Comparison of ENCODE assay signal across 8 cellular contexts in the genomic region with DNA sequence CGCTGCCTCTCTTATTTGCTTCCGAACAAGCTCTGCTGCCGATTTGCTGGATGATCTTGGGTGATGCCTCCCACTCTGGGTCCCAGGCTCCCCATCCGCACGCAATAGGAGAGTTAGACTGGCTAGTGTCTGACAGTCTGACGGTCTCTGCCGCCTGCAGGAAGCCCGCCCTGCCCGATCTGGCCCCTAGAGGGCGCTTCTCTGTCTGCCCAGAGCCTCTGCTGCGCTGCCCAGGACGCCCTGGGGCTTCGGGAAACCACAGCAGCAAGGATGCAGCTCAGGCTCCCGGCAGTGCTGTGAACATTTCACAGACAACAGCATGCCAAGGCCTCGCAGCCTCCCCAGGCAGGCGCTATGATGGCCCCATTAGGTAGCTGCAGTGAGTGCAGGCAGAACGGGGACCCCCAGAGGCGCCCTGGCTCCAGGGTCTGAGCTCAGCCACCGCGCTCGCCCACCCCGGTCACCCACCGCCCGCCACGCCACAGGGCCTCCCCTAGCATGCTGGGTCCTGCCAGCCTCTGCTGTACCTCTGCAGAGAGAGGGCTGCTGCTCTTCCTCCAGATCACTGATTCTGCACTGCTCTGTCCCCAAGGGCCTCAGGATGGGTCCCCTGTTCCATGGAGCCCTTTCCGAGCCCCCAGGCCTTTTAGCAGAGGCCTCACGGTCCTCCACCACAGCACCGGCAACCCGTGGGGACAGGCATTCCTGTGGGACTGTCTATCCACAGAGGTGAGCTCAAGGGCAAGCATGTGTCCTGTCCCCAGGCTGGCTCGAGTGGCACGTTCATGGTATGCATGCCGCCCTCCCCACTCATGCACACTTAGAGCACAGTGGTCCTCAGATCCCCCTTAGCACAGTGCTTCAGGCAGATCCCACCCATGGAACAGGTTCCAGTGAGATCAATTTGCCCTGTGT. TPM values are rescaled to one million over a fixed set of nuclear protein-coding genes. Genes with fewer than 3 reads are reported as not detected.
DNase-seq lines count a peak whose midpoint lies in the region; ATAC-seq and TF ChIP-seq lines count a peak whose summit lies in the region.

No MANE protein-coding gene starts in this region.

- H3K4me1 ChIP-seq in CD4-positive, alpha-beta memory T cell (ENCODE audit: insufficient read depth, low read length), result peaks cover 6% of the 10 kb centered on the region
- H3K4me1 ChIP-seq in naive thymus-derived CD4-positive, alpha-beta T cell (ENCODE audit: control insufficient read depth in 2 of 2, insufficient read depth in 2 of 2, low read length in 2 of 2), result no peaks in the 10 kb centered on the region

- no peak overlapping the region for H3K4me3 ChIP-seq in CD4-positive, alpha-beta memory T cell (ENCODE audit: low read length in 2 of 2)
- no peak overlapping the region for H3K4me3 ChIP-seq in naive thymus-derived CD4-positive, alpha-beta T cell (ENCODE audit: low read length)

- peaks cover 0 to 1% (median 0%) of the 10 kb centered on the region in 8 donors for H3K9me3 Mint-ChIP-seq in CD4-positive, alpha-beta memory T cell
- H3K9me3 Mint-ChIP-seq in naive thymus-derived CD4-positive, alpha-beta T cell, result peaks cover 0 to 1% (median 0%) of the 10 kb centered on the region in 11 donors

- peak overlapping the region in 4 of 7 donors; percentile 64 to 89 (median 83) for H3K27ac Mint-ChIP-seq in CD4-positive, alpha-beta memory T cell
- peak overlapping the region in 2 of 9 donors; percentile 57 to 81 for H3K27ac Mint-ChIP-seq in naive thymus-derived CD4-positive, alpha-beta T cell

- no peaks in the 10 kb centered on the region for H3K27me3 ChIP-seq in CD4-positive, alpha-beta memory T cell (ENCODE audit: insufficient read depth, low read length)
- no peaks in the 10 kb centered on the region for H3K27me3 ChIP-seq in naive thymus-derived CD4-positive, alpha-beta T cell (ENCODE audit: control insufficient read depth in 2 of 2, insufficient read depth in 2 of 2, low read length in 2 of 2)

- H3K36me3 Mint-ChIP-seq in CD4-positive, alpha-beta memory T cell, result peaks cover 9 to 12% of the 10 kb centered on the region in 2 donors
- H3K36me3 Mint-ChIP-seq in naive thymus-derived CD4-positive, alpha-beta T cell, result peaks cover 0 to 19% (median 4%) of the 10 kb centered on the region in 5 donors

- CTCF ChIA-PET in CD4-positive, alpha-beta memory T cell (lab: Charles Lee; ENCODE audit: partially characterized antibody), result interaction anchor here (0.6 to 3.5 kb wide), 19 partner anchors 8 to 241 kb away, joined by 3 to 22 read pairs (median 4); no protein-coding TSS in a partner anchor
- CTCF ChIA-PET in naive thymus-derived CD4-positive, alpha-beta T cell (lab: Charles Lee), result interaction anchor here (0.9 to 1.5 kb wide), 5 partner anchors 14 to 115 kb away, joined by 3 to 6 read pairs (median 3); a partner anchor contains a TSS

- POLR2A ChIA-PET in CD4-positive, alpha-beta memory T cell (lab: Charles Lee; ENCODE audit: partially characterized antibody), result no interaction called here
- POLR2A ChIA-PET in naive thymus-derived CD4-positive, alpha-beta T cell (lab: Charles Lee), result no interaction called here

- H3K4me1 Mint-ChIP-seq in CD4-positive, alpha-beta memory T cell, result peaks cover 2 to 5% (median 3%) of the 10 kb centered on the region in 4 donors
- peaks cover 0 to 6% (median 4%) of the 10 kb centered on the region in 7 donors for H3K4me1 Mint-ChIP-seq in naive thymus-derived CD4-positive, alpha-beta T cell

- no peaks in the 10 kb centered on the region for H3K9me3 ChIP-seq in CD4-positive, alpha-beta memory T cell (ENCODE audit: control insufficient read depth in 1 of 2, low read length in 2 of 2)
- H3K9me3 ChIP-seq in naive thymus-derived CD4-positive, alpha-beta T cell (ENCODE audit: control insufficient read depth in 2 of 3, low read length in 3 of 3), result no peaks in the 10 kb centered on the region

- H3K27ac ChIP-seq in CD4-positive, alpha-beta memory T cell (ENCODE audit: low read depth, low read length), result no peak overlapping the region
- H3K27ac ChIP-seq in naive thymus-derived CD4-positive, alpha-beta T cell (ENCODE audit: low read depth, low read length), result no peak overlapping the region

- peak; percentile 65 to 73 (median 70) for DNase-seq in CD4-positive, alpha-beta memory T cell
- DNase-seq in HT-29 (ENCODE audit: low spot score) (peak; percentile 76), NK-92 (lab: John Stamatoyannopoulos, UW; ENCODE audit: unreplicated experiment) (no peak)
- peak; percentile 78 for DNase-seq in activated T-cell treated with anti-CD3 and anti-CD28 coated beads, Interleukin-2, amount 50 U/mL, for 1 hour
- peak; percentile 42 to 83 (median 67) for DNase-seq in naive thymus-derived CD4-positive, alpha-beta T cell
- peak; percentile 61 for DNase-seq in stimulated activated CD8-positive, alpha-beta memory T cell treated with anti-CD3 and anti-CD28 coated beads, Interleukin-7, amount 100 ng/mL, for 24 hours (ENCODE audit: low read depth)

- H3K36me3 ChIP-seq in CD4-positive, alpha-beta memory T cell (ENCODE audit: insufficient read depth, low read length), result peaks cover 5% of the 10 kb centered on the region
- peaks cover 0 to 34% (median 0%) of the 10 kb centered on the region in 3 experiments for H3K36me3 ChIP-seq in naive thymus-derived CD4-positive, alpha-beta T cell (ENCODE audit: control insufficient read depth in 2 of 3, insufficient read depth in 3 of 3, low read length in 3 of 3)

- H3K4me3 Mint-ChIP-seq in CD4-positive, alpha-beta memory T cell, result peak overlapping the region in 2 of 8 donors; percentile 57 to 74
- H3K4me3 Mint-ChIP-seq in naive thymus-derived CD4-positive, alpha-beta T cell, result peak overlapping the region in 1 of 10 donors; percentile 41

- intact Hi-C loops in CD4-positive, alpha-beta memory T cell (cut with micrococcal nuclease), result loop anchor here (1.0 to 10.0 kb wide), 2 partner anchors 116 to 240 kb away; no protein-coding TSS in a partner anchor
- intact Hi-C loops in naive thymus-derived CD4-positive, alpha-beta T cell (cut with micrococcal nuclease), result loop anchor here (1.0 to 10.0 kb wide), 5 partner anchors 68 to 239 kb away; a partner anchor contains a TSS

- peak; percentile 66 for ATAC-seq in esophagus mucosa
- peak; percentile 92 for ATAC-seq in naive thymus-derived CD4-positive, alpha-beta T cell

- H3K27me3 Mint-ChIP-seq in CD4-positive, alpha-beta memory T cell, result no peaks in the 10 kb centered on the region
- no peaks in the 10 kb centered on the region for H3K27me3 Mint-ChIP-seq in naive thymus-derived CD4-positive, alpha-beta T cell

TF ChIP-seq in PFSK-1, 5 proteins besides CTCF, POLR2A, EP300 and RAD21:
- TF ChIP-seq, protein P1, sequence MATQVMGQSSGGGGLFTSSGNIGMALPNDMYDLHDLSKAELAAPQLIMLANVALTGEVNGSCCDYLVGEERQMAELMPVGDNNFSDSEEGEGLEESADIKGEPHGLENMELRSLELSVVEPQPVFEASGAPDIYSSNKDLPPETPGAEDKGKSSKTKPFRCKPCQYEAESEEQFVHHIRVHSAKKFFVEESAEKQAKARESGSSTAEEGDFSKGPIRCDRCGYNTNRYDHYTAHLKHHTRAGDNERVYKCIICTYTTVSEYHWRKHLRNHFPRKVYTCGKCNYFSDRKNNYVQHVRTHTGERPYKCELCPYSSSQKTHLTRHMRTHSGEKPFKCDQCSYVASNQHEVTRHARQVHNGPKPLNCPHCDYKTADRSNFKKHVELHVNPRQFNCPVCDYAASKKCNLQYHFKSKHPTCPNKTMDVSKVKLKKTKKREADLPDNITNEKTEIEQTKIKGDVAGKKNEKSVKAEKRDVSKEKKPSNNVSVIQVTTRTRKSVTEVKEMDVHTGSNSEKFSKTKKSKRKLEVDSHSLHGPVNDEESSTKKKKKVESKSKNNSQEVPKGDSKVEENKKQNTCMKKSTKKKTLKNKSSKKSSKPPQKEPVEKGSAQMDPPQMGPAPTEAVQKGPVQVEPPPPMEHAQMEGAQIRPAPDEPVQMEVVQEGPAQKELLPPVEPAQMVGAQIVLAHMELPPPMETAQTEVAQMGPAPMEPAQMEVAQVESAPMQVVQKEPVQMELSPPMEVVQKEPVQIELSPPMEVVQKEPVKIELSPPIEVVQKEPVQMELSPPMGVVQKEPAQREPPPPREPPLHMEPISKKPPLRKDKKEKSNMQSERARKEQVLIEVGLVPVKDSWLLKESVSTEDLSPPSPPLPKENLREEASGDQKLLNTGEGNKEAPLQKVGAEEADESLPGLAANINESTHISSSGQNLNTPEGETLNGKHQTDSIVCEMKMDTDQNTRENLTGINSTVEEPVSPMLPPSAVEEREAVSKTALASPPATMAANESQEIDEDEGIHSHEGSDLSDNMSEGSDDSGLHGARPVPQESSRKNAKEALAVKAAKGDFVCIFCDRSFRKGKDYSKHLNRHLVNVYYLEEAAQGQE (IDR thresholded peaks at IDR 0.05; ENCODE audit: insufficient read depth in 1 of 2, low read depth in 2 of 2, low read length in 2 of 2), result 0 out of 4 replicates have a peak, but pooled peaks of 1 of the 2 experiments have one; percentile 10
- peak; percentile 95 for TF ChIP-seq FOXP2 (optimal IDR thresholded peaks at IDR 0.05; ENCODE audit: borderline replicate concordance, extremely low read depth, extremely low read length, insufficient read depth)
- TF ChIP-seq TAF1 (IDR thresholded peaks at IDR 0.05; ENCODE audit: borderline replicate concordance, insufficient read depth, low read length), result no peak

RNA-seq across cellular contexts. Expression of a gene that starts 4.3 kb away (rescaled TPM):
- 1 to 10 TPM; 3.6 to 3.7 TPM for total RNA-seq in CD4-positive, alpha-beta memory T cell
- polyA plus RNA-seq in CD4-positive, alpha-beta memory T cell, result not detected
- total RNA-seq in HT-29 (2014; rRNA removed; shearing (Covaris generic)), result 9.5 and 11.6 TPM in 2 replicates
- polyA plus RNA-seq in PFSK-1 (2012; ENCODE audit: insufficient read length, low read depth), result 1.2 TPM
- 4.5 TPM for total RNA-seq in esophagus mucosa
- total RNA-seq in naive thymus-derived CD4-positive, alpha-beta T cell, result 1 to 10 TPM in 3 of 5 experiments, under 1 TPM in 2; 0.46 to 3.9 (median 1.9) TPM
- polyA plus RNA-seq in naive thymus-derived CD4-positive, alpha-beta T cell, result not detected

RNA-seq across cellular contexts. Expression of a gene that starts 30.8 kb away (rescaled TPM):
- total RNA-seq in CD4-positive, alpha-beta memory T cell, result not detected
- polyA plus RNA-seq in CD4-positive, alpha-beta memory T cell, result not detected
- total RNA-seq in HT-29 (2014; rRNA removed; shearing (Covaris generic)), result not detected in 2 replicates
- polyA plus RNA-seq in PFSK-1 (2012; ENCODE audit: insufficient read length, low read depth), result 1.2 TPM
- 0.24 TPM for total RNA-seq in esophagus mucosa
- not detected for total RNA-seq in naive thymus-derived CD4-positive, alpha-beta T cell
- polyA plus RNA-seq in naive thymus-derived CD4-positive, alpha-beta T cell, result not detected

RNA-seq across cellular contexts. Expression of a gene that starts 57.5 kb away (rescaled TPM):
- total RNA-seq in CD4-positive, alpha-beta memory T cell, result 10 to 100 TPM; 25.5 to 28.0 TPM
- polyA plus RNA-seq in CD4-positive, alpha-beta memory T cell, result 10 to 100 TPM in 1 of 2 donors, 1 to 10 TPM in 1; 6.5 to 10.2 TPM
- 49.5 and 52.5 TPM in 2 replicates for total RNA-seq in HT-29 (2014; rRNA removed; shearing (Covaris generic))
- 13.6 TPM for polyA plus RNA-seq in PFSK-1 (2012; ENCODE audit: insufficient read length, low read depth)
- total RNA-seq in esophagus mucosa, result 22.6 TPM
- total RNA-seq in naive thymus-derived CD4-positive, alpha-beta T cell, result 10 to 100 TPM; 10.0 to 29.3 (median 26.5) TPM
- polyA plus RNA-seq in naive thymus-derived CD4-positive, alpha-beta T cell, result 1 to 10 TPM; 6.3 to 6.6 TPM
